21 cellular contexts compared by ENCODE assay signal in the genomic region with DNA sequence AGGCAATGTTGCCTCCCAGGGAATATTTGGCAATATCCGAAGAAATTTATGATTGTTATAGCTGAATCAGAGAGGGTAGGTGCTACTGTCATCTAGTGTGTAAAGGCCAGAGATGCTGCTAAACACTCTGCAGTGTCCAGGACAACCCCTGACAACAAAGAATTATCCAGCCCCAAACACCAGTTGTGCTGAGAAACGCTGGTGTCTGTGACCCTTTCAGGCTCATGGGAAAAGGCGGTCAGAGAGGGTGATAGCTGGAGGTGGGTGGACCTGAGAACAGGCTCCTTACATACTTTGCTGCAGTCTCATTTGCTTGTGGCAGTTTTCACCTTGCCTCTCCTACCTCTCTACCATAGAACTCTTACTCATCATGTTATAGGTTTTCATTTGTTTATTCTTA. TPM values are rescaled to one million over a fixed set of nuclear protein-coding genes. Genes with fewer than 3 reads are reported as not detected.
DNase-seq lines count a peak whose midpoint lies in the region; ATAC-seq and TF ChIP-seq lines count a peak whose summit lies in the region.
"Had no signal": no experiment of that assay in that cellular context is flagged by ENCODE, and none has a peak within 500 bp of the region (broad histone marks: within the 10 kb centered on the region; RNA-seq: fewer than 3 reads in every experiment).

No MANE protein-coding gene starts in this region.

- intact Hi-C loops in esophagus muscularis mucosa (cut with DNase I): loop anchor here (5.0 to 10.0 kb wide), 2 partner anchors 44 to 141 kb away; partner anchors contain the start of gene KANK1
- intact Hi-C loops in transverse colon (cut with DNase I; ENCODE audit: low total_unique reads): loop anchor here (5.0 kb wide), 1 partner anchor 159 kb away; no protein-coding TSS in a partner anchor
- intact Hi-C loops in Caco-2 (cut with micrococcal nuclease; ENCODE audit: unreplicated experiment): loop anchor here (2.0 kb wide), 1 partner anchor 159 kb away; no protein-coding TSS in a partner anchor
- intact Hi-C loops in tibial artery (cut with DNase I; ENCODE audit: low total_unique reads): no loop called here

- H4K20me1 ChIP-seq in SU-DHL-6 (ENCODE audit: low read depth, low read length): no peaks in the 10 kb centered on the region

- ATAC-seq in lung (ENCODE audit: insufficient read depth, low FRiP score) (no peak), GM21576 (IDR thresholded peaks at IDR 0.05; ENCODE audit: unreplicated experiment) (no peak)
- ATAC-seq: activated CD8-positive, alpha-beta memory T cell treated with anti-CD3 and anti-CD28 coated beads, Interleukin-2, amount 10 ng/mL, durations not matched to agents 7 days and 5 days had no signal

- H3F3A ChIP-seq in SU-DHL-6 (ENCODE audit: insufficient read depth): peaks cover 49% of the 10 kb centered on the region

- no peaks in the 10 kb centered on the region for H3K27me3 Mint-ChIP-seq in Caco-2 (ENCODE audit: insufficient read depth, unreplicated experiment)

- H3K36me3 ChIP-seq in SU-DHL-6 (ENCODE audit: low read length): peaks cover 30% of the 10 kb centered on the region
- peaks cover 0 to 5% (median 0%) of the 10 kb centered on the region in 4 donors for H3K36me3 ChIP-seq in esophagus muscularis mucosa
- H3K36me3 ChIP-seq in lung (ENCODE audit: control insufficient read depth in 2 of 2, insufficient read depth in 2 of 2, low read length in 2 of 2): peaks cover 0 to 7% of the 10 kb centered on the region in 2 donors
- no peaks in the 10 kb centered on the region for H3K36me3 ChIP-seq in transverse colon
- no peaks in the 10 kb centered on the region for H3K36me3 ChIP-seq in Caco-2 (ENCODE audit: control insufficient read depth, insufficient read depth, low read length)
- no peaks in the 10 kb centered on the region for H3K36me3 ChIP-seq in tibial artery
- H3K36me3 ChIP-seq: prostate gland, SJSA1 had no signal

- H3K79me2 ChIP-seq in SU-DHL-6 (ENCODE audit: insufficient read depth, low read length): peaks cover 79% of the 10 kb centered on the region

- DNase-seq in esophagus muscularis mucosa (ENCODE audit: extremely low spot score) (no peak), lung (ENCODE audit: low spot score) (no peak), transverse colon (no peak), NCI-H2196 (lab: John Stamatoyannopoulos, UW; ENCODE audit: unreplicated experiment) (no peak), Caco-2 (no peak), tibial artery (no peak)
- DNase-seq: activated CD4-positive, alpha-beta T cell treated with anti-CD3 and anti-CD28 coated beads for 1 hour; activated CD8-positive, alpha-beta memory T cell treated with anti-CD3 and anti-CD28 coated beads, Interleukin-2, amount 10 ng/mL, durations not matched to agents 7 days and 5 days; activated effector memory CD4-positive, alpha-beta T cell treated with anti-CD3 and anti-CD28 coated beads, Interleukin-2, amount 50 U/mL, for 16 hours; GDM1; left colon; NCI-H1417 treated with DMSO at 0.1 percent for 48 hours; NCI-H345; stimulated activated CD4-positive, alpha-beta T cell treated with anti-CD3 and anti-CD28 coated beads, Interleukin-15, amount 100 ng/mL, for 24 hours; T1000 had no signal

- peak overlapping the region; percentile 55 for H3K9ac ChIP-seq in SU-DHL-6 (ENCODE audit: low read length)

- in situ Hi-C loops in transverse colon (cut with MboI; ENCODE audit: low pct_ligation_motif_present in 1 of 4, low pct_unique_long_range_greater_than_20kb in 1 of 4, low sequenced_read_pairs in 3 of 4): no loop called here

- no peak overlapping the region for H3K27ac Mint-ChIP-seq in Caco-2 (ENCODE audit: unreplicated experiment)
- H3K27ac Mint-ChIP-seq: activated CD8-positive, alpha-beta memory T cell treated with anti-CD3 and anti-CD28 coated beads, Interleukin-2, amount 10 ng/mL, durations not matched to agents 7 days and 5 days; dendritic cell treated with granulocyte-macrophage colony-stimulating factor and Interleukin-4, amounts not matched to agents 40 ng/mL and 50 ng/mL, for 4 days; H9 had no signal

- 72% methylated on average over 3 of the region's 3 CpGs for WGBS in esophagus muscularis mucosa
- WGBS in lung, 2 donors: 63 to 79% methylated on average over 3 of the region's 3 CpGs
- WGBS in transverse colon (ENCODE audit: low coverage in 1 of 2), 2 donors: 0 to 45% methylated on average over 1 to 3 of the region's 3 CpGs

- TF ChIP-seq POLR2A in esophagus muscularis mucosa (IDR thresholded peaks at IDR 0.05; ENCODE audit: low read depth) (no peak), transverse colon (IDR thresholded peaks at IDR 0.05) (no peak)

- peaks cover 2% of the 10 kb centered on the region for H3K9me3 Mint-ChIP-seq in Caco-2 (ENCODE audit: unreplicated experiment)
- H3K9me3 Mint-ChIP-seq: dendritic cell treated with granulocyte-macrophage colony-stimulating factor and Interleukin-4, amounts not matched to agents 40 ng/mL and 50 ng/mL, for 4 days; H9 had no signal

- H2AFZ ChIP-seq in SU-DHL-6 (ENCODE audit: low read depth, low read length, severe bottlenecking): no peak overlapping the region

- peak overlapping the region; percentile 33 for H3K4me3 ChIP-seq in SU-DHL-6 (ENCODE audit: insufficient read depth, low read length, poor library complexity, severe bottlenecking)
- no peak overlapping the region for H3K4me3 ChIP-seq in esophagus muscularis mucosa
- no peak overlapping the region for H3K4me3 ChIP-seq in lung
- H3K4me3 ChIP-seq in transverse colon: no peak overlapping the region
- no peak overlapping the region for H3K4me3 ChIP-seq in Caco-2 (ENCODE audit: low read depth, low read length)
- no peak overlapping the region for H3K4me3 ChIP-seq in tibial artery
- H3K4me3 ChIP-seq: prostate gland, SJSA1 had no signal

- TF ChIP-seq CTCF in SU-DHL-6 (IDR thresholded peaks at IDR 0.05; ENCODE audit: insufficient read depth, low read length, poor library complexity, severe bottlenecking) (no peak), esophagus muscularis mucosa (IDR thresholded peaks at IDR 0.05) (no peak), lung (IDR thresholded peaks at IDR 0.05; ENCODE audit: control extremely low read depth, extremely low read depth) (no peak), transverse colon (IDR thresholded peaks at IDR 0.05) (no peak), Caco-2 (IDR thresholded peaks at IDR 0.05; ENCODE audit: insufficient read depth in 1 of 2, low read depth in 1 of 2, low read length in 1 of 2, severe bottlenecking in 1 of 2, unreplicated experiment in 1 of 2) (no peak), tibial artery (IDR thresholded peaks at IDR 0.05) (no peak)

- H3K27me3 ChIP-seq in SU-DHL-6 (ENCODE audit: low read length) (no peaks in the 10 kb centered on the region), esophagus muscularis mucosa (no peaks in the 10 kb centered on the region), lung (ENCODE audit: control insufficient read depth, insufficient read depth) (no peaks in the 10 kb centered on the region), transverse colon (no peaks in the 10 kb centered on the region), Caco-2 (replicated peaks; ENCODE audit: control insufficient read depth, insufficient read depth, low read length) (no peaks in the 10 kb centered on the region), tibial artery (no peaks in the 10 kb centered on the region)
- H3K27me3 ChIP-seq: SJSA1 had no signal

- H3K36me3 Mint-ChIP-seq in Caco-2 (ENCODE audit: insufficient read depth, unreplicated experiment): peaks cover 58% of the 10 kb centered on the region
- H3K36me3 Mint-ChIP-seq: activated CD8-positive, alpha-beta memory T cell treated with anti-CD3 and anti-CD28 coated beads, Interleukin-2, amount 10 ng/mL, durations not matched to agents 7 days and 5 days had no signal

- peak overlapping the region; percentile 94 for H3K27ac ChIP-seq in SU-DHL-6 (ENCODE audit: low read depth, low read length)
- peak overlapping the region; percentile 24 to 70 (median 38) for H3K27ac ChIP-seq in esophagus muscularis mucosa (replicated peaks in 1 of 4)
- H3K27ac ChIP-seq in lung (ENCODE audit: low read depth in 1 of 2, low read length in 1 of 2): peak overlapping the region; percentile 9 to 74
- H3K27ac ChIP-seq in transverse colon: peak overlapping the region; percentile 16 to 65 (median 20)
- H3K27ac ChIP-seq in tibial artery: no peak overlapping the region
- H3K27ac ChIP-seq: SJSA1 had no signal

- H3K4me2 ChIP-seq in SU-DHL-6 (ENCODE audit: low read depth, low read length, poor library complexity, severe bottlenecking): peak overlapping the region; percentile 69

- H3K9me3 ChIP-seq in SU-DHL-6 (ENCODE audit: insufficient read depth, low read length) (no peaks in the 10 kb centered on the region), esophagus muscularis mucosa (no peaks in the 10 kb centered on the region), lung (ENCODE audit: control insufficient read depth in 2 of 2, insufficient read depth in 1 of 2, low read length in 1 of 2) (no peaks in the 10 kb centered on the region), transverse colon (no peaks in the 10 kb centered on the region), Caco-2 (no peaks in the 10 kb centered on the region), tibial artery (no peaks in the 10 kb centered on the region)
- H3K9me3 ChIP-seq: prostate gland, SJSA1 had no signal

- no peak overlapping the region for H3K4me3 Mint-ChIP-seq in Caco-2 (ENCODE audit: unreplicated experiment)
- H3K4me3 Mint-ChIP-seq: activated CD8-positive, alpha-beta memory T cell treated with anti-CD3 and anti-CD28 coated beads, Interleukin-2, amount 10 ng/mL, durations not matched to agents 7 days and 5 days; dendritic cell treated with granulocyte-macrophage colony-stimulating factor and Interleukin-4, amounts not matched to agents 40 ng/mL and 50 ng/mL, for 4 days; H9 had no signal

- CTCF ChIA-PET in Caco-2 (lab: Charles Lee): no interaction called here

- POLR2A ChIA-PET in Caco-2 (lab: Charles Lee): no interaction called here

- H3K9me2 ChIP-seq in SU-DHL-6 (replicated peaks; ENCODE audit: insufficient read depth, low read length): no peaks in the 10 kb centered on the region

- H3K4me1 ChIP-seq in esophagus muscularis mucosa: peaks cover 23 to 30% (median 27%) of the 10 kb centered on the region in 4 donors
- H3K4me1 ChIP-seq in lung (ENCODE audit: control insufficient read depth in 2 of 2, insufficient read depth in 2 of 2, low read length in 2 of 2): peaks cover 0 to 8% of the 10 kb centered on the region in 2 donors
- H3K4me1 ChIP-seq in transverse colon: peaks cover 4 to 18% (median 7%) of the 10 kb centered on the region in 4 donors
- 0 out of 2 replicates have a peak, but pooled peaks cover 4% of the 10 kb centered on the region for H3K4me1 ChIP-seq in Caco-2
- H3K4me1 ChIP-seq in tibial artery: peaks cover 0 to 18% (median 5%) of the 10 kb centered on the region in 4 donors
- H3K4me1 ChIP-seq: prostate gland, SJSA1 had no signal

- no TSS peak for BruUV-seq in Caco-2 (replicated peaks; lab: Mats Ljungman, UMichigan)

- TF ChIP-seq EP300 in esophagus muscularis mucosa (IDR thresholded peaks at IDR 0.05): no peak
- no peak for TF ChIP-seq EP300 in transverse colon (IDR thresholded peaks at IDR 0.05; ENCODE audit: low read depth)

- H3K4me1 Mint-ChIP-seq in Caco-2 (ENCODE audit: low read depth, unreplicated experiment): peaks cover 27% of the 10 kb centered on the region
- H3K4me1 Mint-ChIP-seq: activated CD8-positive, alpha-beta memory T cell treated with anti-CD3 and anti-CD28 coated beads, Interleukin-2, amount 10 ng/mL, durations not matched to agents 7 days and 5 days had no signal

RNA-seq across cellular contexts. Expression of gene KANK1, which starts 41.7 kb away (rescaled TPM):
- total RNA-seq in esophagus muscularis mucosa: 100 to 1,000 TPM; 133 to 470 (median 153) TPM
- 10 to 100 TPM; 30.2 to 30.3 TPM for total RNA-seq in lung
- polyA plus RNA-seq in lung: 10 to 100 TPM; 15.8 to 23.7 TPM
- 10 to 100 TPM; 33.9 to 45.6 (median 43.1) TPM for total RNA-seq in transverse colon
- 51.7 and 58.7 TPM in 2 replicates for total RNA-seq in Caco-2 (2022)

Comparison
In these comparisons a context has a peak if more than half of its experiments do, and no peak if none do; other contexts are left out.
1. H3K27ac ChIP-seq: peak in SU-DHL-6 (single experiment), esophagus muscularis mucosa (4 of 4), lung (2 of 2) and transverse colon (4 of 4); none in tibial artery (0 of 2).